In genomic region chr19:39139305-39140194, GRCh38 we compare ENCODE assay signal across 20 cellular contexts. TPM values are rescaled to one million over a fixed set of nuclear protein-coding genes. Genes with fewer than 3 reads are reported as not detected.
DNase-seq lines count a peak whose midpoint lies in the region; ATAC-seq, FAIRE-seq and TF ChIP-seq lines count a peak whose summit lies in the region.
"Had no signal": no experiment of that assay in that cellular context is flagged by ENCODE, and none has a peak within 500 bp of the region (broad histone marks: within the 10 kb centered on the region; RNA-seq: fewer than 3 reads in every experiment).

No MANE protein-coding gene starts in this region.

- peak overlapping the region; percentile 12 for H3K9ac ChIP-seq in mesendoderm (ENCODE audit: low read length)

- H2BK5ac ChIP-seq in mesendoderm (ENCODE audit: low read length): peak overlapping the region; percentile 43

- H3K4me1 ChIP-seq in mesendoderm (ENCODE audit: control insufficient read depth, low read depth, low read length): peaks cover 22% of the 10 kb centered on the region

- H3K79me2 ChIP-seq in mesendoderm (ENCODE audit: control insufficient read depth, insufficient read depth, low read length): peaks cover 49% of the 10 kb centered on the region

- ATAC-seq in Right ventricle myocardium inferior: no peak
- ATAC-seq: activated CD4-positive, alpha-beta T cell treated with anti-CD3 and anti-CD28 coated beads for 36 hours; T-cell had no signal

- H3K27me3 Mint-ChIP-seq in HFFc6 (ENCODE audit: insufficient read depth): no peaks in the 10 kb centered on the region; the same call in 1 of the 2 replicates
- H3K27me3 Mint-ChIP-seq: activated CD4-positive, alpha-beta T cell treated with anti-CD3 and anti-CD28 coated beads for 36 hours; CD4-positive, CD25-positive, alpha-beta regulatory T cell; T-cell had no signal

- DNase-seq in Right ventricle myocardium inferior (ENCODE audit: missing footprints) (peak; percentile 59), cardiac septum (ENCODE audit: low spot score) (no peak), mesendoderm (peak; percentile 94), urothelium cell line (ENCODE audit: low spot score) (peak; percentile 32), HFFc6 (no peak), ureter (ENCODE audit: low spot score) (no peak)
- no peak for DNase-seq in effector CD8-positive, alpha-beta T cell (lab: John Stamatoyannopoulos, UW)
- DNase-seq: activated CD4-positive, alpha-beta T cell treated with anti-CD3 and anti-CD28 coated beads for 36 hours; CD4-positive, CD25-positive, alpha-beta regulatory T cell; DND-41; NCI-H1436 treated with DMSO at 0.1 percent for 48 hours; NCI-H510A; stimulated activated CD4-positive, alpha-beta T cell treated with anti-CD3 and anti-CD28 coated beads, Interleukin-15, amount 100 ng/mL, for 24 hours; T-cell had no signal

- no peaks in the 10 kb centered on the region for H3K27me3 ChIP-seq in mesendoderm (ENCODE audit: insufficient read depth, low read length, poor library complexity)

- no peak overlapping the region for H4K8ac ChIP-seq in mesendoderm (ENCODE audit: low read depth, low read length)

- H3K56ac ChIP-seq in mesendoderm (ENCODE audit: low read length): peak overlapping the region; percentile 76

- H3K4ac ChIP-seq in mesendoderm (ENCODE audit: low read depth, low read length): peak overlapping the region; percentile 64

- H3K4me3 ChIP-seq in mesendoderm (ENCODE audit: low read length): no peak overlapping the region
- H3K4me3 ChIP-seq: coronary artery, prostate gland, thoracic aorta had no signal

- H3K27ac Mint-ChIP-seq in HFFc6: no peak overlapping the region
- H3K27ac Mint-ChIP-seq: activated CD4-positive, alpha-beta T cell treated with anti-CD3 and anti-CD28 coated beads for 36 hours; T-cell had no signal

- FAIRE-seq in urothelium cell line (lab: Jason Lieb, UNC): no peak

- peak overlapping the region; percentile 17 for H2BK120ac ChIP-seq in mesendoderm (ENCODE audit: low read depth, low read length)

- no peak overlapping the region for H3K4me2 ChIP-seq in mesendoderm (ENCODE audit: low read length)

- no peak for TF ChIP-seq CTCF in HFFc6 (IDR thresholded peaks at IDR 0.05)

- no peaks in the 10 kb centered on the region for H3K9me3 Mint-ChIP-seq in HFFc6
- H3K9me3 Mint-ChIP-seq: CD4-positive, CD25-positive, alpha-beta regulatory T cell; T-cell had no signal

- H3K4me3 Mint-ChIP-seq in HFFc6: no peak overlapping the region
- H3K4me3 Mint-ChIP-seq: activated CD4-positive, alpha-beta T cell treated with anti-CD3 and anti-CD28 coated beads for 36 hours; CD4-positive, CD25-positive, alpha-beta regulatory T cell; T-cell had no signal

- H3K4me1 Mint-ChIP-seq in HFFc6 (ENCODE audit: low read depth): peaks cover 23% of the 10 kb centered on the region
- H3K4me1 Mint-ChIP-seq: activated CD4-positive, alpha-beta T cell treated with anti-CD3 and anti-CD28 coated beads for 36 hours had no signal

- no peaks in the 10 kb centered on the region for H3K36me3 ChIP-seq in mesendoderm (ENCODE audit: control insufficient read depth, insufficient read depth, low read length)
- H3K36me3 ChIP-seq: prostate gland, thoracic aorta had no signal

- no peak overlapping the region for H3K23ac ChIP-seq in mesendoderm (ENCODE audit: low read length)

- peak overlapping the region; percentile 39 for H3K27ac ChIP-seq in cingulate gyrus (ENCODE audit: low read depth, low read length)
- peak overlapping the region; percentile 53 for H3K27ac ChIP-seq in mesendoderm (ENCODE audit: low read depth, low read length)
- H3K27ac ChIP-seq: thoracic aorta had no signal

- H3K18ac ChIP-seq in mesendoderm (ENCODE audit: low read length): peak overlapping the region; percentile 33

- no peak overlapping the region for H2BK15ac ChIP-seq in mesendoderm (replicated peaks; ENCODE audit: low read depth)

- H2AK5ac ChIP-seq in mesendoderm (ENCODE audit: low read length): no peak overlapping the region

- H4K5ac ChIP-seq in mesendoderm (ENCODE audit: low read length): no peak overlapping the region

- intact Hi-C loops in Right ventricle myocardium inferior (cut with DNase I) (no loop called here), cardiac septum (cut with DNase I) (no loop called here)

- no CpG with 5 or more reads among the region's 13 CpGs for WGBS in mesendoderm (ENCODE audit: extremely low coverage, insufficient coverage, low lambda C conversion rate)

- peaks cover 4% of the 10 kb centered on the region; the same call in 1 of the 2 replicates for H3K36me3 Mint-ChIP-seq in HFFc6 (ENCODE audit: low read depth)
- H3K36me3 Mint-ChIP-seq: T-cell had no signal

- H3K79me1 ChIP-seq in mesendoderm (ENCODE audit: low read length): peaks cover 19% of the 10 kb centered on the region

RNA-seq across cellular contexts. Expression of gene PAK4, which starts 14.0 kb away (rescaled TPM):
- total RNA-seq in Right ventricle myocardium inferior: 16.2 TPM
- total RNA-seq in cardiac septum: 18.6 TPM
- polyA plus RNA-seq in mesendoderm (2013, experiment 1 of 2): 56.1 TPM
- 52.0 TPM for polyA plus RNA-seq in mesendoderm (2013, experiment 2 of 2)
- total RNA-seq in HFFc6 (2021; fragmentation: NEBNext Ultra II Directional; extraction: Animal tissue kit (Norgen Biotek cat#: 25700)): 10 to 100 TPM; 35.4 to 40.4 (median 35.8) TPM
- total RNA-seq in ureter: 88.2 TPM

RNA-seq across cellular contexts. Expression of gene ACP7, which starts 55.4 kb away (rescaled TPM):
- total RNA-seq in Right ventricle myocardium inferior (not detected), cardiac septum (not detected), ureter (1.8 TPM)
- polyA plus RNA-seq in mesendoderm (2013, experiment 1 of 2): 0.03 TPM
- polyA plus RNA-seq in mesendoderm (2013, experiment 2 of 2): 0.03 TPM
- not detected for total RNA-seq in HFFc6 (2021; fragmentation: NEBNext Ultra II Directional; extraction: Animal tissue kit (Norgen Biotek cat#: 25700))
- total RNA-seq: activated CD4-positive, alpha-beta T cell treated with anti-CD3 and anti-CD28 coated beads for 36 hours; CD4-positive, CD25-positive, alpha-beta regulatory T cell; thoracic aorta had no signal
- polyA plus RNA-seq: CD4-positive, CD25-positive, alpha-beta regulatory T cell had no signal

RNA-seq across cellular contexts. Expression of gene NCCRP1, which starts 57.2 kb away (rescaled TPM):
- not detected for total RNA-seq in Right ventricle myocardium inferior
- not detected for total RNA-seq in cardiac septum
- polyA plus RNA-seq in mesendoderm (2013, experiment 1 of 2): 0.45 TPM
- polyA plus RNA-seq in mesendoderm (2013, experiment 2 of 2): 0.39 TPM
- not detected for total RNA-seq in HFFc6 (2021; fragmentation: NEBNext Ultra II Directional; extraction: Animal tissue kit (Norgen Biotek cat#: 25700))
- 18.4 TPM for total RNA-seq in ureter
- total RNA-seq: A172; activated CD4-positive, alpha-beta T cell treated with anti-CD3 and anti-CD28 coated beads for 36 hours; CD4-positive, CD25-positive, alpha-beta regulatory T cell; LHCN-M2 had no signal
- polyA plus RNA-seq: CD4-positive, CD25-positive, alpha-beta regulatory T cell had no signal

Comparison
In these comparisons a context has a peak if more than half of its experiments do, and no peak if none do; other contexts are left out.
1. DNase-seq: peak in Right ventricle myocardium inferior (single experiment), mesendoderm (single experiment) and urothelium cell line (single experiment); none in cardiac septum (single experiment), HFFc6 (single experiment), ureter (single experiment) and effector CD8-positive, alpha-beta T cell (single experiment).
2. RNA of gene NCCRP1, which starts 57.2 kb away (total RNA-seq): 18.4 TPM in ureter (single experiment); not detected in Right ventricle myocardium inferior (single experiment), not detected in cardiac septum (single experiment) and not detected in HFFc6; every median in the first group is over 10 times any median in the second.